Comparison of ENCODE assay signal across 10 cellular contexts in genomic region chr1:2655598-2656409, GRCh38. TPM values are rescaled to one million over a fixed set of nuclear protein-coding genes. Genes with fewer than 3 reads are reported as not detected.
DNase-seq lines count a peak whose midpoint lies in the region; ATAC-seq and TF ChIP-seq lines count a peak whose summit lies in the region.
"Not testable (repeated sequence)": the region's sequence is repeated elsewhere in the genome, so short reads cannot be mapped to it uniquely, and the experiment has no call there.
"Had no signal": no experiment of that assay in that cellular context is flagged by ENCODE, and none has a peak within 500 bp of the region (broad histone marks: within the 10 kb centered on the region; RNA-seq: fewer than 3 reads in every experiment).

No MANE protein-coding gene starts in this region.

- H3K4me3 ChIP-seq in SJCRH30, spleen: not testable (repeated sequence)

- H3K4me3 Mint-ChIP-seq in activated CD8-positive, alpha-beta memory T cell treated with anti-CD3 and anti-CD28 coated beads, Interleukin-2, amount 10 ng/mL, durations not matched to agents 7 days and 5 days; activated naive CD8-positive, alpha-beta T cell treated with anti-CD3 and anti-CD28 coated beads, Interleukin-2, amount 50 U/mL, for 24 hours; natural killer cell treated with Interleukin-12 subunit alpha and Interleukin-12 subunit beta and Interleukin-15 and Interleukin-18, amount 100 ng/mL, for 72 hours: not testable (repeated sequence)

- 35 to 46% (median 42%) methylated on average over 16 of the region's 16 CpGs for WGBS in spleen, 5 donors

- not testable (repeated sequence) for H3K27ac Mint-ChIP-seq in activated CD8-positive, alpha-beta memory T cell treated with anti-CD3 and anti-CD28 coated beads, Interleukin-2, amount 10 ng/mL, durations not matched to agents 7 days and 5 days; activated naive CD8-positive, alpha-beta T cell treated with anti-CD3 and anti-CD28 coated beads, Interleukin-2, amount 50 U/mL, for 24 hours; natural killer cell treated with Interleukin-12 subunit alpha and Interleukin-12 subunit beta and Interleukin-15 and Interleukin-18, amount 100 ng/mL, for 72 hours

- H3K9me3 ChIP-seq in SJCRH30 (replicated peaks); spleen: not testable (repeated sequence)

- not testable (repeated sequence) for H3K9me3 Mint-ChIP-seq in activated CD8-positive, alpha-beta memory T cell treated with anti-CD3 and anti-CD28 coated beads, Interleukin-2, amount 10 ng/mL, durations not matched to agents 7 days and 5 days (ENCODE audit: low read depth); activated naive CD8-positive, alpha-beta T cell treated with anti-CD3 and anti-CD28 coated beads, Interleukin-2, amount 50 U/mL, for 24 hours; natural killer cell treated with Interleukin-12 subunit alpha and Interleukin-12 subunit beta and Interleukin-15 and Interleukin-18, amount 100 ng/mL, for 72 hours

- not testable (repeated sequence) for ATAC-seq in activated CD8-positive, alpha-beta memory T cell treated with anti-CD3 and anti-CD28 coated beads, Interleukin-2, amount 10 ng/mL, durations not matched to agents 7 days and 5 days; activated naive CD8-positive, alpha-beta T cell treated with anti-CD3 and anti-CD28 coated beads, Interleukin-2, amount 50 U/mL, for 24 hours; Right ventricle myocardium inferior; left lobe of liver; natural killer cell treated with Interleukin-12 subunit alpha and Interleukin-12 subunit beta and Interleukin-15 and Interleukin-18, amount 100 ng/mL, for 72 hours

- DNase-seq in SJCRH30 (peak; percentile 16 to 36), Right ventricle myocardium inferior (ENCODE audit: missing footprints) (peak; percentile 77), left lobe of liver (ENCODE audit: low spot score) (peak; percentile 63), spleen (peak; percentile 84)
- peak; percentile 53 for DNase-seq in activated CD8-positive, alpha-beta memory T cell treated with anti-CD3 and anti-CD28 coated beads, Interleukin-2, amount 10 ng/mL, durations not matched to agents 7 days and 5 days
- peak; percentile 4 for DNase-seq in activated naive CD8-positive, alpha-beta T cell treated with anti-CD3 and anti-CD28 coated beads, Interleukin-2, amount 50 U/mL, for 24 hours
- peak; percentile 60 for DNase-seq in natural killer cell treated with Interleukin-12 subunit alpha and Interleukin-12 subunit beta and Interleukin-15 and Interleukin-18, amount 100 ng/mL, for 72 hours (ENCODE audit: low spot score)

- not testable (repeated sequence) for H3K4me1 ChIP-seq in SJCRH30, spleen

- H3K27me3 Mint-ChIP-seq in activated CD8-positive, alpha-beta memory T cell treated with anti-CD3 and anti-CD28 coated beads, Interleukin-2, amount 10 ng/mL, durations not matched to agents 7 days and 5 days = not testable (repeated sequence)
- H3K27me3 Mint-ChIP-seq in activated naive CD8-positive, alpha-beta T cell treated with anti-CD3 and anti-CD28 coated beads, Interleukin-2, amount 50 U/mL, for 24 hours = peaks cover 36% of the 10 kb centered on the region
- peaks cover 15 to 31% of the 10 kb centered on the region in 2 donors for H3K27me3 Mint-ChIP-seq in natural killer cell treated with Interleukin-12 subunit alpha and Interleukin-12 subunit beta and Interleukin-15 and Interleukin-18, amount 100 ng/mL, for 72 hours

- CTCF ChIA-PET in activated CD8-positive, alpha-beta memory T cell treated with anti-CD3 and anti-CD28 coated beads, Interleukin-2, amount 10 ng/mL, durations not matched to agents 7 days and 5 days (lab: Charles Lee) = not testable (repeated sequence)

- not testable (repeated sequence) for TF ChIP-seq POLR2A in spleen (IDR thresholded peaks at IDR 0.05)

- intact Hi-C loops in Right ventricle myocardium inferior (cut with DNase I); spleen (cut with DNase I; ENCODE audit: low total_unique reads): not testable (repeated sequence)

- not testable (repeated sequence) for H3K27ac ChIP-seq in SJCRH30, spleen

- H3K36me3 Mint-ChIP-seq in activated CD8-positive, alpha-beta memory T cell treated with anti-CD3 and anti-CD28 coated beads, Interleukin-2, amount 10 ng/mL, durations not matched to agents 7 days and 5 days; activated naive CD8-positive, alpha-beta T cell treated with anti-CD3 and anti-CD28 coated beads, Interleukin-2, amount 50 U/mL, for 24 hours (ENCODE audit: low read depth); natural killer cell treated with Interleukin-12 subunit alpha and Interleukin-12 subunit beta and Interleukin-15 and Interleukin-18, amount 100 ng/mL, for 72 hours: not testable (repeated sequence)

- H3K4me1 Mint-ChIP-seq in activated CD8-positive, alpha-beta memory T cell treated with anti-CD3 and anti-CD28 coated beads, Interleukin-2, amount 10 ng/mL, durations not matched to agents 7 days and 5 days; activated naive CD8-positive, alpha-beta T cell treated with anti-CD3 and anti-CD28 coated beads, Interleukin-2, amount 50 U/mL, for 24 hours; natural killer cell treated with Interleukin-12 subunit alpha and Interleukin-12 subunit beta and Interleukin-15 and Interleukin-18, amount 100 ng/mL, for 72 hours (ENCODE audit: low read depth in 2 of 2): not testable (repeated sequence)

- TF ChIP-seq CTCF in spleen (IDR thresholded peaks at IDR 0.05 in 8 of 11, conservative IDR thresholded peaks at IDR 0.05 in 3 of 11) = not testable (repeated sequence)

- not testable (repeated sequence) for H3K27me3 ChIP-seq in SJCRH30
- peaks cover 0 to 50% (median 16%) of the 10 kb centered on the region in 7 donors for H3K27me3 ChIP-seq in spleen (replicated peaks in 1 of 7)

- not testable (repeated sequence) for H3K36me3 ChIP-seq in SJCRH30, spleen

RNA-seq across cellular contexts. Expression of gene MMEL1, which starts 23.0 kb away (rescaled TPM):
- total RNA-seq in SJCRH30 (2014; rRNA removed; shearing (Covaris generic)) = not detected in 2 replicates
- under 1 TPM in 1 of 2 experiments, not detected in 1; 0.58 TPM for total RNA-seq in activated CD8-positive, alpha-beta memory T cell treated with anti-CD3 and anti-CD28 coated beads, Interleukin-2, amount 10 ng/mL, durations not matched to agents 7 days and 5 days
- 0.35 TPM for total RNA-seq in Right ventricle myocardium inferior
- not detected for total RNA-seq in left lobe of liver
- under 1 TPM in 1 of 2 donors, not detected in 1; 0.81 TPM for total RNA-seq in natural killer cell treated with Interleukin-12 subunit alpha and Interleukin-12 subunit beta and Interleukin-15 and Interleukin-18, amount 100 ng/mL, for 72 hours
- total RNA-seq in spleen = 1 to 10 TPM in 6 of 7 donors, not detected in 1; 1.9 to 4.6 (median 3.5) TPM
- polyA plus RNA-seq in spleen = 1 to 10 TPM; 2.5 to 6.4 (median 2.9) TPM
- total RNA-seq: astrocyte, SJSA1, WTC11 had no signal

Comparison
In these comparisons a context has a peak if more than half of its experiments do, and no peak if none do; other contexts are left out.
1. DNase-seq: peak in every context shown above with its lines; median percentile 84 in spleen; 77 in Right ventricle myocardium inferior; 63 in left lobe of liver; 60 in natural killer cell treated with Interleukin-12 subunit alpha and Interleukin-12 subunit beta and Interleukin-15 and Interleukin-18, amount 100 ng/mL, for 72 hours; 53 in activated CD8-positive, alpha-beta memory T cell treated with anti-CD3 and anti-CD28 coated beads, Interleukin-2, amount 10 ng/mL, durations not matched to agents 7 days and 5 days; 26 in SJCRH30; 4 in activated naive CD8-positive, alpha-beta T cell treated with anti-CD3 and anti-CD28 coated beads, Interleukin-2, amount 50 U/mL, for 24 hours.